In genomic region chr2:185644828-185645227, GRCh38 we compare ENCODE assay signal across 16 cellular contexts.
DNase-seq lines count a peak whose midpoint lies in the region; ATAC-seq and TF ChIP-seq lines count a peak whose summit lies in the region.
"Had no signal": no experiment of that assay in that cellular context is flagged by ENCODE, and none has a peak within 500 bp of the region (broad histone marks: within the 10 kb centered on the region; RNA-seq: fewer than 3 reads in every experiment).

No MANE protein-coding gene starts in this region.

- H3K9me3 Mint-ChIP-seq in nephron (no peaks in the 10 kb centered on the region), glutamatergic neuron (ENCODE audit: unreplicated experiment) (no peaks in the 10 kb centered on the region)

- peaks cover 24% of the 10 kb centered on the region for H3K4me1 Mint-ChIP-seq in nephron
- H3K4me1 Mint-ChIP-seq in glutamatergic neuron (ENCODE audit: low read depth, unreplicated experiment), result peaks cover 8% of the 10 kb centered on the region

- H3K27me3 Mint-ChIP-seq in nephron (ENCODE audit: low read depth) (no peaks in the 10 kb centered on the region), glutamatergic neuron (ENCODE audit: unreplicated experiment) (no peaks in the 10 kb centered on the region)

- DNase-seq in NCI-H526 (lab: John Stamatoyannopoulos, UW) (peak; percentile 79 to 81), pons (ENCODE audit: low spot score) (no peak), NCI-H187 (lab: John Stamatoyannopoulos, UW) (no peak), glutamatergic neuron (no peak)
- DNase-seq: activated CD8-positive, alpha-beta memory T cell treated with anti-CD3 and anti-CD28 coated beads for 24 hours; BE2C; gastrocnemius medialis; H7; NCI-H2081; sigmoid colon; stimulated activated CD4-positive, alpha-beta T cell treated with anti-CD3 and anti-CD28 coated beads, Interleukin-2, amount 100 ng/mL, for 48 hours; WERI-Rb-1 had no signal

- TF ChIP-seq CTCF in nephron (IDR thresholded peaks at IDR 0.05; ENCODE audit: unreplicated experiment in 3 of 3) (no peak), glutamatergic neuron (IDR thresholded peaks at IDR 0.05; ENCODE audit: partially characterized antibody, unreplicated experiment) (no peak)

- H3K36me3 Mint-ChIP-seq in nephron (ENCODE audit: low read depth) (no peaks in the 10 kb centered on the region), glutamatergic neuron (ENCODE audit: unreplicated experiment) (no peaks in the 10 kb centered on the region)

- H3K27ac Mint-ChIP-seq in nephron, result peak overlapping the region; percentile 6 to 60 (median 33)
- H3K27ac Mint-ChIP-seq in glutamatergic neuron (ENCODE audit: unreplicated experiment), result no peak overlapping the region

- peak; percentile 83 for ATAC-seq in GM19463 (IDR thresholded peaks at IDR 0.05; ENCODE audit: unreplicated experiment)
- ATAC-seq in HG03025 (IDR thresholded peaks at IDR 0.05; ENCODE audit: low FRiP score, unreplicated experiment), result peak; percentile 92
- ATAC-seq in GM19452 (IDR thresholded peaks at IDR 0.05; ENCODE audit: unreplicated experiment), result no peak
- ATAC-seq: gastrocnemius medialis had no signal

- H3K4me3 Mint-ChIP-seq in nephron (no peak overlapping the region), glutamatergic neuron (ENCODE audit: unreplicated experiment) (no peak overlapping the region)

Comparison
In these comparisons a context has a peak if more than half of its experiments do, and no peak if none do; other contexts are left out.
1. DNase-seq: peak in NCI-H526 (2 of 2); none in pons (single experiment), NCI-H187 (0 of 2) and glutamatergic neuron (single experiment).